In the genomic region with DNA sequence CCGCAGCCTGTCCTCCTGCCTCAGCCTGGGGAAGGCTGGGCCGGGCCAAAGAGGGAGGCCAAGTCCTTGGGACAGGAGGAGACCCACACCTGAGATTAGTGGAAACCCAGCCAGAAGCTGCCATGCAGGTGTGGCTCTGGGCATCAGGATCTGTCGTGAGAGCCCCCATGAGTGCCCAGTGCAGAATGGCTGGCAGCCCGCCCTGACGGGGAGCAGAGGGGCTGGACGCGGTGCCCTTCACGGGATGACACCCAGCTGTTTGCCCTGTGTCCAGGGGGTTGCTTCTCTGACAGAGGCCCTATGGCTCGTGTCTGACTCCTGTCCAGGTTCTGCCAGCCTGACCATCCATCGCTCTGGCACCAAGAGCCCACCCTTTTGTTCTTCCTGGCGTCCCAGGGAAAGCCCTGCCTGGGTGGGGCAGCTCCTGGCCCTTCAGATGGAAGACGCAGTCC, we compare ENCODE assay signal across 11 cellular contexts. TPM values are rescaled to one million over a fixed set of nuclear protein-coding genes. Genes with fewer than 3 reads are reported as not detected.
DNase-seq lines count a peak whose midpoint lies in the region; ATAC-seq, FAIRE-seq and TF ChIP-seq lines count a peak whose summit lies in the region.
"Had no signal": no experiment of that assay in that cellular context is flagged by ENCODE, and none has a peak within 500 bp of the region (broad histone marks: within the 10 kb centered on the region; RNA-seq: fewer than 3 reads in every experiment).

No MANE protein-coding gene starts in this region.

- ATAC-seq in GM19035 (IDR thresholded peaks at IDR 0.05; ENCODE audit: unreplicated experiment): no peak
- ATAC-seq: CD8-positive, alpha-beta T cell had no signal

- H3K4me1 ChIP-seq in Caco-2 (peaks cover 7% of the 10 kb centered on the region), astrocyte (ENCODE audit: insufficient read depth, low read length) (peaks cover 26% of the 10 kb centered on the region), mesodermal cell (ENCODE audit: control insufficient read depth, insufficient read depth, low read length, poor library complexity, severe bottlenecking) (peaks cover 18% of the 10 kb centered on the region)

- no TSS peak for BruUV-seq in Caco-2 (replicated peaks; lab: Mats Ljungman, UMichigan)

- no peak overlapping the region for H3K9ac ChIP-seq in astrocyte (ENCODE audit: low read length)

- 87% methylated on average over 12 of the region's 12 CpGs for WGBS in mesodermal cell (ENCODE audit: insufficient coverage in 2 of 2), 2 experiments

- H3K4me3 ChIP-seq in Caco-2 (ENCODE audit: low read depth, low read length) (no peak overlapping the region), astrocyte (ENCODE audit: insufficient read depth, low read depth, low read length) (no peak overlapping the region), mesodermal cell (ENCODE audit: extremely low read depth, insufficient read depth, low read length, poor library complexity, severe bottlenecking) (no peak overlapping the region)

- H3K4me2 ChIP-seq in astrocyte (ENCODE audit: low read length): peak overlapping the region; percentile 59

- H3K36me3 ChIP-seq in Caco-2 (ENCODE audit: control insufficient read depth, insufficient read depth, low read length) (peaks cover 9% of the 10 kb centered on the region), astrocyte (ENCODE audit: insufficient read depth, low read length) (peaks cover 15% of the 10 kb centered on the region), mesodermal cell (ENCODE audit: control insufficient read depth, insufficient read depth, low read length) (peaks cover 55% of the 10 kb centered on the region)

- peaks cover 53% of the 10 kb centered on the region for H4K20me1 ChIP-seq in astrocyte (ENCODE audit: insufficient read depth, low read length)

- no peak for DNase-seq in Caco-2
- no peak for DNase-seq in astrocyte (ENCODE audit: low read depth)
- no peak for DNase-seq in stimulated activated CD4-positive, alpha-beta T cell treated with anti-CD3 and anti-CD28 coated beads, Interleukin-15, amount 100 ng/mL, for 24 hours
- no peak for DNase-seq in MV-4-11 (lab: John Stamatoyannopoulos, UW)
- DNase-seq: CD8-positive, alpha-beta T cell; NCI-H1092; occipital lobe had no signal

- peaks cover 67% of the 10 kb centered on the region for H3K36me3 Mint-ChIP-seq in Caco-2 (ENCODE audit: insufficient read depth, unreplicated experiment)
- H3K36me3 Mint-ChIP-seq in astrocyte (ENCODE audit: low read depth, unreplicated experiment): peaks cover 8% of the 10 kb centered on the region

- no peak for FAIRE-seq in astrocyte (lab: Jason Lieb, UNC)
- FAIRE-seq: endometrium had no signal

- CTCF ChIA-PET in Caco-2 (lab: Charles Lee): interaction anchor here (0.6 kb wide), 1 partner anchor 67 kb away, joined by 6 read pairs; no protein-coding TSS in a partner anchor

- H3K27ac Mint-ChIP-seq in Caco-2 (ENCODE audit: unreplicated experiment) (peak overlapping the region; percentile 55), astrocyte (ENCODE audit: unreplicated experiment) (peak overlapping the region; percentile 29)
- H3K27ac Mint-ChIP-seq: CD8-positive, alpha-beta T cell had no signal

- H3K79me2 ChIP-seq in astrocyte (ENCODE audit: insufficient read depth, low read length): peaks cover 25% of the 10 kb centered on the region

- H3K9me3 Mint-ChIP-seq in Caco-2 (ENCODE audit: unreplicated experiment) (no peaks in the 10 kb centered on the region), astrocyte (ENCODE audit: unreplicated experiment) (no peaks in the 10 kb centered on the region)
- H3K9me3 Mint-ChIP-seq: CD8-positive, alpha-beta T cell had no signal

- H3K9me3 ChIP-seq in Caco-2 (no peaks in the 10 kb centered on the region), astrocyte (ENCODE audit: insufficient read depth, low read depth, low read length) (no peaks in the 10 kb centered on the region), mesodermal cell (ENCODE audit: control insufficient read depth, low read length) (no peaks in the 10 kb centered on the region)

- POLR2A ChIA-PET in Caco-2 (lab: Charles Lee): no interaction called here

- H3K27ac ChIP-seq in astrocyte (ENCODE audit: low read depth, low read length) (peak overlapping the region; percentile 48), mesodermal cell (ENCODE audit: low read depth, low read length, severe bottlenecking) (peak overlapping the region; percentile 45)

- H2AFZ ChIP-seq in astrocyte (ENCODE audit: low read depth, low read length): no peak overlapping the region

- H3K4me1 Mint-ChIP-seq in Caco-2 (ENCODE audit: low read depth, unreplicated experiment) (peaks cover 3% of the 10 kb centered on the region), astrocyte (ENCODE audit: low read depth, unreplicated experiment) (peaks cover 13% of the 10 kb centered on the region)

- intact Hi-C loops in Caco-2 (cut with micrococcal nuclease; ENCODE audit: unreplicated experiment): no loop called here

- H3K27me3 ChIP-seq in Caco-2 (replicated peaks; ENCODE audit: control insufficient read depth, insufficient read depth, low read length) (no peaks in the 10 kb centered on the region), astrocyte (ENCODE audit: insufficient read depth, low read length) (no peaks in the 10 kb centered on the region)

- TF ChIP-seq CTCF in Caco-2 (IDR thresholded peaks at IDR 0.05; ENCODE audit: insufficient read depth in 1 of 2, low read depth in 1 of 2, low read length in 1 of 2, severe bottlenecking in 1 of 2, unreplicated experiment in 1 of 2) (no peak), astrocyte (IDR thresholded peaks at IDR 0.05; ENCODE audit: insufficient read depth, low read depth, low read length) (no peak)

- H3K27me3 Mint-ChIP-seq in Caco-2 (ENCODE audit: insufficient read depth, unreplicated experiment): no peaks in the 10 kb centered on the region
- no peaks in the 10 kb centered on the region for H3K27me3 Mint-ChIP-seq in astrocyte (ENCODE audit: low read depth, unreplicated experiment)

- H3K4me3 Mint-ChIP-seq in Caco-2 (ENCODE audit: unreplicated experiment) (no peak overlapping the region), astrocyte (ENCODE audit: unreplicated experiment) (no peak overlapping the region)
- H3K4me3 Mint-ChIP-seq: CD8-positive, alpha-beta T cell had no signal

RNA-seq across cellular contexts. Expression of gene DIPK1B, which starts 8.5 kb away (rescaled TPM):
- total RNA-seq in Caco-2 (2022) (40.4 and 40.6 TPM in 2 replicates), astrocyte (22.4 and 23.2 TPM in 2 replicates)
- polyA plus RNA-seq in mesodermal cell (2013, experiment 1 of 2): 89.9 TPM
- polyA plus RNA-seq in mesodermal cell (2013, experiment 2 of 2): 67.3 TPM

RNA-seq across cellular contexts. Expression of gene LCN10, which starts 21.8 kb away (rescaled TPM):
- total RNA-seq in Caco-2 (2022) (not detected in 2 replicates), astrocyte (not detected in 2 replicates)
- polyA plus RNA-seq in mesodermal cell (2013, experiment 1 of 2): not detected
- polyA plus RNA-seq in mesodermal cell (2013, experiment 2 of 2): not detected
- total RNA-seq: occipital lobe, temporal lobe had no signal

RNA-seq across cellular contexts. Expression of gene LCN6, which starts 27.4 kb away (rescaled TPM):
- total RNA-seq in Caco-2 (2022): not detected in 2 replicates
- not detected in 2 replicates for total RNA-seq in astrocyte
- not detected for polyA plus RNA-seq in mesodermal cell (2013, experiment 1 of 2)
- polyA plus RNA-seq in mesodermal cell (2013, experiment 2 of 2): not detected
- total RNA-seq: CD8-positive, alpha-beta T cell; occipital lobe; temporal lobe had no signal

RNA-seq across cellular contexts. Expression of gene AGPAT2, which starts 33.7 kb away (rescaled TPM):
- total RNA-seq in Caco-2 (2022): 68.7 and 77.1 TPM in 2 replicates
- total RNA-seq in astrocyte: 30.8 and 38.0 TPM in 2 replicates
- 30.0 TPM for polyA plus RNA-seq in mesodermal cell (2013, experiment 1 of 2)
- polyA plus RNA-seq in mesodermal cell (2013, experiment 2 of 2): 23.8 TPM

RNA-seq across cellular contexts. Expression of gene LCN8, which starts 37.1 kb away (rescaled TPM):
- total RNA-seq in Caco-2 (2022) (not detected in 2 replicates), astrocyte (not detected in 2 replicates)
- not detected for polyA plus RNA-seq in mesodermal cell (2013, experiment 1 of 2)
- polyA plus RNA-seq in mesodermal cell (2013, experiment 2 of 2): not detected
- total RNA-seq: CD8-positive, alpha-beta T cell; occipital lobe; temporal lobe had no signal
